In genomic region chr15:89910891-89911626, GRCh38 we compare ENCODE assay signal across 14 cellular contexts. TPM values are rescaled to one million over a fixed set of nuclear protein-coding genes. Genes with fewer than 3 reads are reported as not detected.
A peak's percentile ranks its signal among the peaks of the same experiment; 100 is the strongest.
DNase-seq lines count a peak whose midpoint lies in the region; TF ChIP-seq lines count a peak whose summit lies in the region.
"Had no signal": no experiment of that assay in that cellular context is flagged by ENCODE, and none has a peak within 500 bp of the region (broad histone marks: within the 10 kb centered on the region; RNA-seq: fewer than 3 reads in every experiment).

No MANE protein-coding gene starts in this region.

- peaks cover 7% of the 10 kb centered on the region for H3K36me3 Mint-ChIP-seq in MCF 10A (ENCODE audit: insufficient read depth, unreplicated experiment)
- peaks cover 5% of the 10 kb centered on the region for H3K36me3 Mint-ChIP-seq in type B pancreatic cell

- DNase-seq in MCF 10A (ENCODE audit: unreplicated experiment): no peak
- no peak for DNase-seq in breast epithelium (ENCODE audit: low spot score in 2 of 2)
- DNase-seq in midbrain (lab: John Stamatoyannopoulos, UW): peak; percentile 35
- no peak for DNase-seq in type B pancreatic cell (ENCODE audit: extremely low spot score, unreplicated experiment)
- no peak for DNase-seq in nucleus accumbens (lab: John Stamatoyannopoulos, UW)
- DNase-seq in NCI-H1092 treated with DMSO at 0.1 percent for 48 hours (lab: John Stamatoyannopoulos, UW): no peak
- DNase-seq in NCI-H2196 treated with DMSO at 0.1 percent for 48 hours (lab: John Stamatoyannopoulos, UW; ENCODE audit: unreplicated experiment): no peak
- DNase-seq: activated naive CD4-positive, alpha-beta T cell treated with Interleukin-2 at 50 U/mL for 16 hours; kidney; NCI-H1417 treated with DMSO at 0.1 percent for 48 hours; NCI-H510A treated with DMSO at 0.1 percent for 48 hours; ovary; testis had no signal

- no peaks in the 10 kb centered on the region for H3K9me3 ChIP-seq in breast epithelium
- H3K9me3 ChIP-seq: ovary, testis had no signal

- CTCF ChIA-PET in MCF 10A (lab: Yijun Ruan, JAX): interaction anchor here (0.9 to 1.6 kb wide), 3 partner anchors 60 to 322 kb away, joined by 4 read pairs; partner anchors contain the start of gene CIB1

- H3K4me1 ChIP-seq in breast epithelium: no peaks in the 10 kb centered on the region

- POLR2A ChIA-PET in MCF 10A (lab: Yijun Ruan, JAX): interaction anchor here (0.8 to 3.6 kb wide), 4 partner anchors 12 to 165 kb away, joined by 3 to 28 read pairs (median 10); partner anchors contain the start of genes AP3S2 and ZNF710

- no peaks in the 10 kb centered on the region for H3K27me3 Mint-ChIP-seq in MCF 10A (ENCODE audit: insufficient read depth, unreplicated experiment)
- H3K27me3 Mint-ChIP-seq in type B pancreatic cell: no peaks in the 10 kb centered on the region

- TF ChIP-seq POLR2A in breast epithelium (IDR thresholded peaks at IDR 0.05): no peak

- no peak overlapping the region for H3K27ac ChIP-seq in breast epithelium
- H3K27ac ChIP-seq in VCaP: peak overlapping the region; percentile 98
- H3K27ac ChIP-seq: ovary had no signal

- TF ChIP-seq CTCF in MCF 10A (IDR thresholded peaks at IDR 0.05; ENCODE audit: unreplicated experiment): no peak
- TF ChIP-seq CTCF in breast epithelium (IDR thresholded peaks at IDR 0.05): no peak
- no peak for TF ChIP-seq CTCF in VCaP (conservative IDR thresholded peaks at IDR 0.05)
- no peak for TF ChIP-seq CTCF in type B pancreatic cell (conservative IDR thresholded peaks at IDR 0.05)

- no peaks in the 10 kb centered on the region for H3K27me3 ChIP-seq in breast epithelium
- H3K27me3 ChIP-seq: ovary, testis had no signal

- H3K4me1 Mint-ChIP-seq in MCF 10A (ENCODE audit: insufficient read depth, unreplicated experiment) (peaks cover 12% of the 10 kb centered on the region), type B pancreatic cell (ENCODE audit: unreplicated experiment) (peaks cover 12% of the 10 kb centered on the region)

- H3K4me3 Mint-ChIP-seq in MCF 10A (ENCODE audit: unreplicated experiment) (peak overlapping the region; percentile 76), type B pancreatic cell (peak overlapping the region; percentile 90)

- BruUV-seq in MCF 10A (replicated peaks; lab: Mats Ljungman, UMichigan): no TSS peak

- no peaks in the 10 kb centered on the region for H3K9me3 Mint-ChIP-seq in MCF 10A (ENCODE audit: unreplicated experiment)
- no peaks in the 10 kb centered on the region for H3K9me3 Mint-ChIP-seq in type B pancreatic cell

- no peak overlapping the region for H3K27ac Mint-ChIP-seq in MCF 10A (ENCODE audit: low read depth, unreplicated experiment)
- H3K27ac Mint-ChIP-seq in type B pancreatic cell: peak overlapping the region; percentile 73

- no peak overlapping the region for H3K4me3 ChIP-seq in breast epithelium

- intact Hi-C loops in MCF 10A (cut with micrococcal nuclease) (loop anchor here (5.0 kb wide), 1 partner anchor 161 kb away; no protein-coding TSS in a partner anchor), breast epithelium (cut with DNase I; ENCODE audit: low total_unique reads) (no loop called here)

- H3K36me3 ChIP-seq in breast epithelium: no peaks in the 10 kb centered on the region
- H3K36me3 ChIP-seq: ovary had no signal

RNA-seq across cellular contexts. Expression of gene ARPIN, which starts 1.7 kb away (rescaled TPM):
- 7.1 and 9.9 TPM in 2 replicates for total RNA-seq in MCF 10A (2022)
- 10 to 100 TPM; 14.6 to 22.3 (median 17.0) TPM for total RNA-seq in breast epithelium
- total RNA-seq in type B pancreatic cell (ENCODE audit: low replicate concordance): 14.9 and 22.7 TPM in 2 replicates

RNA-seq across cellular contexts. Expression of gene AP3S2, which starts 17.3 kb away (rescaled TPM):
- total RNA-seq in MCF 10A (2022): 38.4 and 39.5 TPM in 2 replicates
- total RNA-seq in breast epithelium: 10 to 100 TPM; 37.4 to 57.4 (median 52.8) TPM
- total RNA-seq in type B pancreatic cell (ENCODE audit: low replicate concordance): 22.9 and 32.2 TPM in 2 replicates
